Comparison of ENCODE assay signal across 13 cellular contexts in genomic region chr1:160789702-160790611, GRCh38. TPM values are rescaled to one million over a fixed set of nuclear protein-coding genes. Genes with fewer than 3 reads are reported as not detected.
DNase-seq lines count a peak whose midpoint lies in the region; ATAC-seq and TF ChIP-seq lines count a peak whose summit lies in the region.
"Had no signal": no experiment of that assay in that cellular context is flagged by ENCODE, and none has a peak within 500 bp of the region (broad histone marks: within the 10 kb centered on the region; RNA-seq: fewer than 3 reads in every experiment).

No MANE protein-coding gene starts in this region.

- DNase-seq in CD4-positive, CD25-positive, alpha-beta regulatory T cell, result peak in 1 of 3 donors; percentile 22
- no peak for DNase-seq in stimulated activated CD4-positive, alpha-beta T cell treated with anti-CD3 and anti-CD28 coated beads, Interleukin-2, amount 100 ng/mL, for 48 hours
- DNase-seq in nucleus accumbens (lab: John Stamatoyannopoulos, UW), result no peak
- DNase-seq in dermis blood vessel endothelial cell, result no peak
- DNase-seq in Kasumi-1 (lab: John Stamatoyannopoulos, UW), result no peak
- DNase-seq: AML-193, caudate nucleus, IMR-90, T1000 had no signal

- H3K27me3 ChIP-seq in CD4-positive, CD25-positive, alpha-beta regulatory T cell (ENCODE audit: control insufficient read depth, insufficient read depth, low read length), result no peaks in the 10 kb centered on the region
- H3K27me3 ChIP-seq in SU-DHL-6 (ENCODE audit: low read length), result no peaks in the 10 kb centered on the region

- H3K27me3 Mint-ChIP-seq in CD4-positive, CD25-positive, alpha-beta regulatory T cell, result no peaks in the 10 kb centered on the region

- H3K27ac ChIP-seq in CD4-positive, CD25-positive, alpha-beta regulatory T cell (ENCODE audit: insufficient read depth, low read length, poor library complexity, severe bottlenecking), result no peak overlapping the region
- H3K27ac ChIP-seq in SU-DHL-6 (ENCODE audit: low read depth, low read length), result peak overlapping the region; percentile 27

- no peaks in the 10 kb centered on the region for H3K9me3 Mint-ChIP-seq in CD4-positive, CD25-positive, alpha-beta regulatory T cell

- no peaks in the 10 kb centered on the region for H3K9me2 ChIP-seq in SU-DHL-6 (replicated peaks; ENCODE audit: insufficient read depth, low read length)

- ATAC-seq in CD4-positive, CD25-positive, alpha-beta regulatory T cell (ENCODE audit: low read depth in 2 of 2), result peak; percentile 66
- ATAC-seq in GM19328 (IDR thresholded peaks at IDR 0.05; ENCODE audit: unreplicated experiment) (peak; percentile 78), HG03060 (IDR thresholded peaks at IDR 0.05; ENCODE audit: low read depth, unreplicated experiment) (peak; percentile 82)

- no peaks in the 10 kb centered on the region for H3K9me3 ChIP-seq in CD4-positive, CD25-positive, alpha-beta regulatory T cell (ENCODE audit: control insufficient read depth in 2 of 2, low read length in 2 of 2)
- no peaks in the 10 kb centered on the region for H3K9me3 ChIP-seq in SU-DHL-6 (ENCODE audit: insufficient read depth, low read length)

- H3K4me1 ChIP-seq in CD4-positive, CD25-positive, alpha-beta regulatory T cell (ENCODE audit: control insufficient read depth, insufficient read depth, low read length, poor library complexity, severe bottlenecking), result peaks cover under 1% of the 10 kb centered on the region

- no peaks in the 10 kb centered on the region for H3K36me3 ChIP-seq in CD4-positive, CD25-positive, alpha-beta regulatory T cell (ENCODE audit: control insufficient read depth, insufficient read depth, low read length)
- no peaks in the 10 kb centered on the region for H3K36me3 ChIP-seq in SU-DHL-6 (ENCODE audit: low read length)

- H3K4me2 ChIP-seq in SU-DHL-6 (ENCODE audit: low read depth, low read length, poor library complexity, severe bottlenecking), result peak overlapping the region; percentile 28

- no peak overlapping the region for H3K4me3 ChIP-seq in CD4-positive, CD25-positive, alpha-beta regulatory T cell (ENCODE audit: low read depth, low read length)
- H3K4me3 ChIP-seq in SU-DHL-6 (ENCODE audit: insufficient read depth, low read length, poor library complexity, severe bottlenecking), result no peak overlapping the region
- H3K4me3 ChIP-seq: skin epidermis had no signal

- no peak overlapping the region for H3K4me3 Mint-ChIP-seq in CD4-positive, CD25-positive, alpha-beta regulatory T cell

- H2AFZ ChIP-seq in SU-DHL-6 (ENCODE audit: low read depth, low read length, severe bottlenecking), result peak overlapping the region; percentile 64

- no peak for TF ChIP-seq CTCF in SU-DHL-6 (IDR thresholded peaks at IDR 0.05; ENCODE audit: insufficient read depth, low read length, poor library complexity, severe bottlenecking)

- H3K27ac Mint-ChIP-seq in CD4-positive, CD25-positive, alpha-beta regulatory T cell, result peak overlapping the region; percentile 34 to 74 (median 53)

- no peaks in the 10 kb centered on the region for H3K36me3 Mint-ChIP-seq in CD4-positive, CD25-positive, alpha-beta regulatory T cell

- no peaks in the 10 kb centered on the region for H3K79me2 ChIP-seq in SU-DHL-6 (ENCODE audit: insufficient read depth, low read length)

- no peak overlapping the region; the same call in 1 of the 2 replicates for H3K9ac ChIP-seq in SU-DHL-6 (ENCODE audit: low read length)

- peaks cover 0 to 20% (median 3%) of the 10 kb centered on the region in 4 donors for H3K4me1 Mint-ChIP-seq in CD4-positive, CD25-positive, alpha-beta regulatory T cell

- H4K20me1 ChIP-seq in SU-DHL-6 (ENCODE audit: low read depth, low read length), result no peaks in the 10 kb centered on the region

- H3F3A ChIP-seq in SU-DHL-6 (ENCODE audit: insufficient read depth), result peaks cover 4% of the 10 kb centered on the region; the same call in 1 of the 2 replicates

RNA-seq across cellular contexts. Expression of gene LY9, which starts 6.0 kb away (rescaled TPM):
- total RNA-seq in CD4-positive, CD25-positive, alpha-beta regulatory T cell, result 105 TPM
- 100 to 1,000 TPM; 124 to 147 (median 131) TPM for polyA plus RNA-seq in CD4-positive, CD25-positive, alpha-beta regulatory T cell
- total RNA-seq in dermis blood vessel endothelial cell, result not detected in 2 replicates
- total RNA-seq: IMR-90 had no signal
- polyA plus RNA-seq: IMR-90 had no signal

RNA-seq across cellular contexts. Expression of gene SLAMF7, which starts 50.9 kb away (rescaled TPM):
- total RNA-seq in CD4-positive, CD25-positive, alpha-beta regulatory T cell, result 0.76 TPM
- polyA plus RNA-seq in CD4-positive, CD25-positive, alpha-beta regulatory T cell, result under 1 TPM; 0.07 to 0.88 (median 0.15) TPM
- total RNA-seq in dermis blood vessel endothelial cell, result not detected in 2 replicates
- total RNA-seq: IMR-90 had no signal
- polyA plus RNA-seq: IMR-90 had no signal

Comparison
In these comparisons a context has a peak if more than half of its experiments do, and no peak if none do; other contexts are left out.
1. RNA of gene LY9, which starts 6.0 kb away (total RNA-seq): 105 TPM in CD4-positive, CD25-positive, alpha-beta regulatory T cell (single experiment); not detected in dermis blood vessel endothelial cell; every median in the first group is over 100 times any median in the second.
2. Peak in every context shown above with its lines, with median percentiles within 50 percentile points of each other: ATAC-seq.